Comparison of ENCODE assay signal across 9 cellular contexts in the genomic region with DNA sequence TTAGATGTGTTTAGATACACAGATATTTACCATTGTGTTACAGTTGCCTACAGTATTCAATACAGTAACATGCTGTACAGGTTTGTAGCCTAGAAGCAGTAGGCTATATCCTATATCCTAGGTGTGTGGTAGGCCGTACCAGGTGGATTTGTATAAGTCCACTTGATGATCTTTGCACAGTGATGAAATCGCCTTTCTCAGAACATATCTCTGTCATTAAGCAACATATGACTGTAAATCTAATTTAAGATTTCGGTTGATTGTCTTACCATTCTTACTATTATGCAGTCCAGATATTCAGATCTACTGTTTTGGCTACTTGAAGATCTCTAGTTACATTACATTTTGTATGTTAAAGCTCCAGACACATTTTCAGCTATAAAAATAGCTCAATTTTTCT.
"Had no signal": no experiment of that assay in that cellular context is flagged by ENCODE, and none has a peak within 500 bp of the region (broad histone marks: within the 10 kb centered on the region; RNA-seq: fewer than 3 reads in every experiment).

No MANE protein-coding gene starts in this region.

- DNase-seq: GM23248, GOT3, H7, HFFc6 had no signal

- H3K36me3 ChIP-seq: HAP-1 had no signal

- H3K4me3 Mint-ChIP-seq: HFFc6, IgD-negative memory B cell had no signal

- H3K27ac ChIP-seq: GM23248, HL-60 had no signal

- H3K9ac ChIP-seq: GM23248 had no signal

- H3K9me3 Mint-ChIP-seq: HFFc6, IgD-negative memory B cell had no signal

- H3K9me3 ChIP-seq: HAP-1 had no signal

- H3K27ac Mint-ChIP-seq: HFFc6, IgD-negative memory B cell had no signal

- H3K27me3 Mint-ChIP-seq: IgD-negative memory B cell had no signal

- H2AFZ ChIP-seq: GM23248 had no signal

- ATAC-seq: HCT116, HepG2 had no signal

- H3K4me3 ChIP-seq: GM23248, HAP-1 had no signal
